13 cellular contexts compared by ENCODE assay signal in genomic region chr1:96473791-96474452, GRCh38.
DNase-seq lines count a peak whose midpoint lies in the region; ATAC-seq lines count a peak whose summit lies in the region.
"Had no signal": no experiment of that assay in that cellular context is flagged by ENCODE, and none has a peak within 500 bp of the region (broad histone marks: within the 10 kb centered on the region; RNA-seq: fewer than 3 reads in every experiment).

No MANE protein-coding gene starts in this region.

- no peak for ATAC-seq in GM18519 (IDR thresholded peaks at IDR 0.05; ENCODE audit: low FRiP score, unreplicated experiment)
- ATAC-seq: A549 had no signal

- DNase-seq in A172 (ENCODE audit: low spot score) (peak; percentile 76), HS-5 (ENCODE audit: low read depth) (peak; percentile 31), amniotic epithelial cell (ENCODE audit: low read depth) (peak; percentile 49), islet precursor cell (peak; percentile 75), NCI-H2227 treated with DMSO at 0.1 percent for 48 hours (lab: John Stamatoyannopoulos, UW) (no peak), DMS79 (lab: John Stamatoyannopoulos, UW) (no peak), NCI-H524 treated with DMSO at 0.1 percent for 48 hours (lab: John Stamatoyannopoulos, UW) (no peak)
- DNase-seq: activated CD4-positive, alpha-beta memory T cell treated with anti-CD3 and anti-CD28 coated beads for 36 hours; naive B cell; NCI-H1694; thyroid gland had no signal

Comparison
In these comparisons a context has a peak if more than half of its experiments do, and no peak if none do; other contexts are left out.
1. DNase-seq: peak in A172 (single experiment), HS-5 (single experiment), amniotic epithelial cell (single experiment) and islet precursor cell (single experiment); none in NCI-H2227 treated with DMSO at 0.1 percent for 48 hours (single experiment), DMS79 (single experiment) and NCI-H524 treated with DMSO at 0.1 percent for 48 hours (single experiment).